ENCODE assay signal across 8 cellular contexts in genomic region chr10:110918269-110918632, GRCh38. TPM values are rescaled to one million over a fixed set of nuclear protein-coding genes. Genes with fewer than 3 reads are reported as not detected.
DNase-seq lines count a peak whose midpoint lies in the region; FAIRE-seq and TF ChIP-seq lines count a peak whose summit lies in the region.

No MANE protein-coding gene starts in this region.

- H3K4me3 ChIP-seq in BE2C (ENCODE audit: low read depth, low read length), result peak overlapping the region; percentile 96

- H3K27me3 ChIP-seq in BE2C, result no peaks in the 10 kb centered on the region

- DNase-seq in BE2C (peak; percentile 96), HT1080 (ENCODE audit: low read depth) (peak; percentile 96), T follicular helper cell (ENCODE audit: low read depth) (peak; percentile 77), left kidney (ENCODE audit: low read depth, low spot score) (peak; percentile 98), NCI-H2081 treated with DMSO at 0.1 percent for 48 hours (lab: John Stamatoyannopoulos, UW) (no peak), GM13977 (ENCODE audit: low spot score) (no peak)
- peak in 2 of 3 experiments; percentile 62 to 75 for DNase-seq in stimulated activated CD4-positive, alpha-beta T cell treated with anti-CD3 and anti-CD28 coated beads, TNF-alpha, amount 100 ng/mL, for 4 hours (ENCODE audit: low read depth in 3 of 3)

- H3K4me1 ChIP-seq in BE2C, result no peaks in the 10 kb centered on the region

- no peaks in the 10 kb centered on the region for H3K9me3 ChIP-seq in BE2C

- no peaks in the 10 kb centered on the region for H3K36me3 ChIP-seq in BE2C

- peak; percentile 55 for FAIRE-seq in colon (lab: Jason Lieb, UNC)

- TF ChIP-seq CTCF in BE2C (IDR thresholded peaks at IDR 0.05; ENCODE audit: low read depth, low read length), result no peak
- TF ChIP-seq CTCF in GM13977 (IDR thresholded peaks at IDR 0.05; ENCODE audit: extremely low read depth, insufficient read depth, missing control alignments), result no peak

- in situ Hi-C loops in GM13977 (cut with MboI; ENCODE audit: low pct_unique_long_range_greater_than_20kb, low sequenced_read_pairs, unreplicated experiment), result loop anchor here (25.0 kb wide), 1 partner anchor 306 kb away; no protein-coding TSS in a partner anchor

RNA-seq across cellular contexts. Expression of gene BBIP1, which starts 0.7 kb away (rescaled TPM):
- 15.2 TPM for polyA plus RNA-seq in BE2C (2012; ENCODE audit: insufficient read depth, insufficient read length, low read depth)
- total RNA-seq in HT1080 (2014; rRNA removed; shearing (Covaris generic)), result 35.8 and 43.1 TPM in 2 replicates
- 35.1 and 35.4 TPM in 2 replicates for polyA plus RNA-seq in HT1080 (2015; cell fraction: cytosol; rRNA removed)
- polyA plus RNA-seq in HT1080 (2015; cell fraction: nucleus; rRNA removed), result 23.9 and 26.1 TPM in 2 replicates

RNA-seq across cellular contexts. Expression of gene SHOC2, which starts 1.2 kb away (rescaled TPM):
- polyA plus RNA-seq in BE2C (2012; ENCODE audit: insufficient read depth, insufficient read length, low read depth), result 20.7 TPM
- 17.2 and 24.7 TPM in 2 replicates for total RNA-seq in HT1080 (2014; rRNA removed; shearing (Covaris generic))
- polyA plus RNA-seq in HT1080 (2015; cell fraction: cytosol; rRNA removed), result 26.5 and 28.0 TPM in 2 replicates
- polyA plus RNA-seq in HT1080 (2015; cell fraction: nucleus; rRNA removed), result 16.5 and 19.8 TPM in 2 replicates

RNA-seq across cellular contexts. Expression of gene PDCD4, which starts 46.5 kb away (rescaled TPM):
- 30.0 TPM for polyA plus RNA-seq in BE2C (2012; ENCODE audit: insufficient read depth, insufficient read length, low read depth)
- 29.5 and 29.7 TPM in 2 replicates for total RNA-seq in HT1080 (2014; rRNA removed; shearing (Covaris generic))
- polyA plus RNA-seq in HT1080 (2015; cell fraction: cytosol; rRNA removed), result 76.1 and 78.8 TPM in 2 replicates
- 109 and 120 TPM in 2 replicates for polyA plus RNA-seq in HT1080 (2015; cell fraction: nucleus; rRNA removed)

Comparison
In these comparisons a context has a peak if more than half of its experiments do, and no peak if none do; other contexts are left out.
1. DNase-seq: peak in BE2C (single experiment), HT1080 (single experiment), T follicular helper cell (single experiment), left kidney (single experiment) and stimulated activated CD4-positive, alpha-beta T cell treated with anti-CD3 and anti-CD28 coated beads, TNF-alpha, amount 100 ng/mL, for 4 hours (2 of 3); none in NCI-H2081 treated with DMSO at 0.1 percent for 48 hours (single experiment) and GM13977 (single experiment).